In the genomic region with DNA sequence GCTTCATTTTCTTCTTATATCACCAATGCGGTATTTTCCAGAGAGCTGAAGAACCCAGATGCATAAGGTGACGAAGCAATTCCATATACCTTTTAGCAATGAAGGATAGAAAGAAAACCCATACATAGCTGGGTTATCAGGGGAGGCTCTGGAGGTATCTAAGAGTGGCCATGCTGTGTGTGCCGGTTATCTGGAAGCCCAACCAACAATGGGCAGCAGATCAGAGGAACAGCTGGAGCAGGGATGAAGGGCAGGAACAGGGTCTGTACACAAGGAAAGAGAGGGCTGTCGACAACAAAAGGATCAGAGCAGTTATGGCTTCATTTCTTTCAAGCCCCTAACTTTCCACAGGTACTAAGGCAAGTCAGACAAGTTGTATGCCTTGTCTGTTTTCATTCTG, we compare ENCODE assay signal across 1 cellular context.
TF ChIP-seq lines count a peak whose summit lies in the region.

No MANE protein-coding gene starts in this region.

TF ChIP-seq in K562, 482 proteins besides CTCF, POLR2A, EP300 and RAD21:
- TF ChIP-seq TEAD4 (IDR thresholded peaks at IDR 0.05; ENCODE audit: low read length) = no peak
- TF ChIP-seq TEAD4 (CRISPR knock-in tag; IDR thresholded peaks at IDR 0.05; ENCODE audit: borderline replicate concordance) = no peak
- 0 out of 2 replicates have a peak, but pooled peaks have one; percentile 4 for TF ChIP-seq CBFA2T3 (IDR thresholded peaks at IDR 0.05)
